In the genomic region with DNA sequence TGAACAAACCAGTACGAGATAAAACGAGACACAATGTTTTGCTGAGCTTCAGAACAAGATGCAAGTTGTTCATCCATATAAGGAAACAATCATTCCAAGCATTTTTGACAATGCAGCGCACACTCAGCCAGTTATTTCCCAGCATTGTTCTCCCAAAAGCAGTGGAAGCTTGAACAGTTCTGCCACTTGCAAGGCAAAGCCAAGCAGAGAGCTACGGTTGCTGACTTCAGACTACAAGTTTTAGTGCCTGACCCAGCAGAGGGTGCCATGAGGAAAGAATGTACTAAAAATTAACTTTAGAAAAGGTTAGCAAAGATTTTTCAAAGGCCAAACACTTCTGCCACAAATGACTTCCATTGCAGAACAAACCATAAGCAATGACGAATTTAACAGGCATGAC, we compare ENCODE assay signal across 21 cellular contexts.
A peak's percentile ranks its signal among the peaks of the same experiment; 100 is the strongest.
DNase-seq lines count a peak whose midpoint lies in the region; FAIRE-seq and TF ChIP-seq lines count a peak whose summit lies in the region.
"Had no signal": no experiment of that assay in that cellular context is flagged by ENCODE, and none has a peak within 500 bp of the region (broad histone marks: within the 10 kb centered on the region; RNA-seq: fewer than 3 reads in every experiment).

No MANE protein-coding gene starts in this region.

- H3K36me3 ChIP-seq in astrocyte (ENCODE audit: insufficient read depth, low read length) (no peaks in the 10 kb centered on the region), mesenchymal stem cell (ENCODE audit: control insufficient read depth in 1 of 2, insufficient read depth in 2 of 2, low read depth in 1 of 2, low read length in 2 of 2) (peaks cover 9 to 73% of the 10 kb centered on the region in 2 experiments)
- no peaks in the 10 kb centered on the region for H3K36me3 ChIP-seq in CD8-positive, alpha-beta memory T cell (ENCODE audit: insufficient read depth, low read length)

- CTCF ChIA-PET in CD8-positive, alpha-beta memory T cell (lab: Charles Lee), result no interaction called here

- no peak for FAIRE-seq in astrocyte (lab: Jason Lieb, UNC)

- no peak overlapping the region for H2BK15ac ChIP-seq in mesenchymal stem cell (ENCODE audit: low read depth, poor library complexity, severe bottlenecking)

- no peak overlapping the region for H2BK12ac ChIP-seq in mesenchymal stem cell (ENCODE audit: low read length in 2 of 2)

- H3K4me2 ChIP-seq in astrocyte (ENCODE audit: low read length) (no peak overlapping the region), mesenchymal stem cell (ENCODE audit: low read length, poor library complexity, severe bottlenecking) (no peak overlapping the region)

- no peaks in the 10 kb centered on the region for H3K79me1 ChIP-seq in mesenchymal stem cell (replicated peaks; ENCODE audit: low read length, poor library complexity, severe bottlenecking)

- peak; percentile 24 for DNase-seq in astrocyte (ENCODE audit: low read depth)
- DNase-seq in fibroblast of pulmonary artery (ENCODE audit: low read depth), result peak; percentile 65
- no peak for DNase-seq in mesenchymal stem cell
- DNase-seq in mesenteric fat pad (ENCODE audit: low spot score), result no peak
- no peak for DNase-seq in NOMO-1 treated with dmso at 0.1 percent for 144 hours (lab: John Stamatoyannopoulos, UW; ENCODE audit: unreplicated experiment)
- no peak for DNase-seq in CD8-positive, alpha-beta memory T cell
- DNase-seq: activated CD4-positive, alpha-beta T cell treated with anti-CD3 and anti-CD28 coated beads, Interleukin-2, amount 10 ng/mL, durations not matched to agents 7 days and 5 days; activated CD8-positive, alpha-beta memory T cell treated with anti-CD3 and anti-CD28 coated beads, Interleukin-2, amount 50 U/mL, for 4 hours; activated gamma-delta T cell; CD4-positive, alpha-beta memory T cell; left colon; NCI-H1417; NCI-H2171; NCI-H526 treated with DMSO at 0.1 percent for 48 hours; occipital lobe; SHP77; stimulated activated CD4-positive, alpha-beta T cell treated with anti-CD3 and anti-CD28 coated beads, Interleukin-2, amount 100 ng/mL, for 24 hours had no signal

- no peak overlapping the region for H4K8ac ChIP-seq in mesenchymal stem cell (ENCODE audit: low read length)

- no peak overlapping the region for H2AK5ac ChIP-seq in mesenchymal stem cell (ENCODE audit: low read length, severe bottlenecking)

- H3K4me1 Mint-ChIP-seq in astrocyte (ENCODE audit: low read depth, unreplicated experiment), result peaks cover 11% of the 10 kb centered on the region
- no peaks in the 10 kb centered on the region for H3K4me1 Mint-ChIP-seq in CD8-positive, alpha-beta memory T cell
- H3K4me1 Mint-ChIP-seq: activated CD4-positive, alpha-beta T cell treated with anti-CD3 and anti-CD28 coated beads, Interleukin-2, amount 10 ng/mL, durations not matched to agents 7 days and 5 days; CD4-positive, alpha-beta memory T cell; central memory CD8-positive, alpha-beta T cell had no signal

- H3K14ac ChIP-seq in mesenchymal stem cell (ENCODE audit: low read length in 2 of 2), result no peak overlapping the region

- no peaks in the 10 kb centered on the region for H3K79me2 ChIP-seq in astrocyte (ENCODE audit: insufficient read depth, low read length)

- no peaks in the 10 kb centered on the region for H3K27me3 Mint-ChIP-seq in astrocyte (ENCODE audit: low read depth, unreplicated experiment)
- H3K27me3 Mint-ChIP-seq in CD8-positive, alpha-beta memory T cell, result no peaks in the 10 kb centered on the region
- H3K27me3 Mint-ChIP-seq: activated CD4-positive, alpha-beta T cell treated with anti-CD3 and anti-CD28 coated beads, Interleukin-2, amount 10 ng/mL, durations not matched to agents 7 days and 5 days; CD4-positive, alpha-beta memory T cell; central memory CD8-positive, alpha-beta T cell; stimulated activated naive CD8-positive, alpha-beta T cell treated with anti-CD3 and anti-CD28 coated beads, Interleukin-15, Interleukin-2, amounts not matched to agents 100 ng/mL and 50 ng/mL, for 24 hours had no signal

- TF ChIP-seq CTCF in astrocyte (IDR thresholded peaks at IDR 0.05; ENCODE audit: insufficient read depth, low read depth, low read length) (no peak), fibroblast of pulmonary artery (IDR thresholded peaks at IDR 0.05; ENCODE audit: low read length, missing control alignments) (no peak)

- no peak overlapping the region for H3K4ac ChIP-seq in mesenchymal stem cell (ENCODE audit: low read depth in 1 of 2, low read length in 2 of 2)

- no peak overlapping the region for H3K23ac ChIP-seq in mesenchymal stem cell (ENCODE audit: low read length in 2 of 2)

- 91% methylated on average over 5 of the region's 5 CpGs for WGBS in mesenchymal stem cell

- H3K4me3 ChIP-seq in astrocyte (ENCODE audit: insufficient read depth, low read depth, low read length), result no peak overlapping the region
- no peak overlapping the region for H3K4me3 ChIP-seq in fibroblast of pulmonary artery (replicated peaks; ENCODE audit: low read depth, low read length)
- no peak overlapping the region for H3K4me3 ChIP-seq in mesenchymal stem cell (ENCODE audit: insufficient read depth in 1 of 2, low read depth in 1 of 2, low read length in 2 of 2)
- H3K4me3 ChIP-seq in CD8-positive, alpha-beta memory T cell (ENCODE audit: low read length), result no peak overlapping the region
- H3K4me3 ChIP-seq: HAP-1 had no signal

- H3K18ac ChIP-seq in mesenchymal stem cell (ENCODE audit: low read depth in 1 of 2, low read length in 2 of 2), result no peak overlapping the region

- no peaks in the 10 kb centered on the region for H3K4me1 ChIP-seq in astrocyte (ENCODE audit: insufficient read depth, low read length)
- H3K4me1 ChIP-seq in mesenchymal stem cell (ENCODE audit: control insufficient read depth, insufficient read depth, low read depth, low read length), result no peaks in the 10 kb centered on the region
- H3K4me1 ChIP-seq in CD8-positive, alpha-beta memory T cell (ENCODE audit: insufficient read depth, low read length), result no peaks in the 10 kb centered on the region

- H2BK120ac ChIP-seq in mesenchymal stem cell (ENCODE audit: low read depth, low read length), result no peak overlapping the region

- H3K27ac ChIP-seq in astrocyte (ENCODE audit: low read depth, low read length) (no peak overlapping the region), mesenchymal stem cell (ENCODE audit: low read length, poor library complexity, severe bottlenecking) (peak overlapping the region; percentile 13), temporal lobe (ENCODE audit: low read depth, low read length) (peak overlapping the region; percentile 17)
- H3K27ac ChIP-seq in CD8-positive, alpha-beta memory T cell (ENCODE audit: low read depth, low read length), result no peak overlapping the region

- H2BK5ac ChIP-seq in mesenchymal stem cell (ENCODE audit: low read depth, low read length, poor library complexity, severe bottlenecking), result no peak overlapping the region

- POLR2A ChIA-PET in CD8-positive, alpha-beta memory T cell (lab: Charles Lee), result no interaction called here

- H3K36me3 Mint-ChIP-seq in astrocyte (ENCODE audit: low read depth, unreplicated experiment), result peaks cover 2% of the 10 kb centered on the region
- H3K36me3 Mint-ChIP-seq in CD8-positive, alpha-beta memory T cell, result peaks cover 15 to 54% (median 17%) of the 10 kb centered on the region in 3 donors

- H3K9me3 ChIP-seq in astrocyte (ENCODE audit: insufficient read depth, low read depth, low read length) (no peaks in the 10 kb centered on the region), mesenchymal stem cell (ENCODE audit: control insufficient read depth, low read length) (no peaks in the 10 kb centered on the region)
- H3K9me3 ChIP-seq in CD8-positive, alpha-beta memory T cell (ENCODE audit: low read length), result no peaks in the 10 kb centered on the region
- H3K9me3 ChIP-seq: HAP-1 had no signal

- H3K9ac ChIP-seq in astrocyte (ENCODE audit: low read length) (no peak overlapping the region), mesenchymal stem cell (ENCODE audit: low read length) (no peak overlapping the region)

- H2AFZ ChIP-seq in astrocyte (ENCODE audit: low read depth, low read length), result no peak overlapping the region
- H2AFZ ChIP-seq in mesenchymal stem cell (ENCODE audit: low read depth, low read length), result no peak overlapping the region

- H3K27me3 ChIP-seq in astrocyte (ENCODE audit: insufficient read depth, low read length) (no peaks in the 10 kb centered on the region), mesenchymal stem cell (ENCODE audit: control insufficient read depth in 1 of 2, insufficient read depth in 1 of 2, low read length in 2 of 2) (no peaks in the 10 kb centered on the region)
- H3K27me3 ChIP-seq in CD8-positive, alpha-beta memory T cell (ENCODE audit: insufficient read depth, low read length, poor library complexity, severe bottlenecking), result no peaks in the 10 kb centered on the region

- no peak overlapping the region for H3K4me3 Mint-ChIP-seq in astrocyte (ENCODE audit: unreplicated experiment)
- H3K4me3 Mint-ChIP-seq in CD8-positive, alpha-beta memory T cell, result no peak overlapping the region
- H3K4me3 Mint-ChIP-seq: activated CD4-positive, alpha-beta T cell treated with anti-CD3 and anti-CD28 coated beads, Interleukin-2, amount 10 ng/mL, durations not matched to agents 7 days and 5 days; CD4-positive, alpha-beta memory T cell; central memory CD8-positive, alpha-beta T cell; stimulated activated naive CD8-positive, alpha-beta T cell treated with anti-CD3 and anti-CD28 coated beads, Interleukin-15, Interleukin-2, amounts not matched to agents 100 ng/mL and 50 ng/mL, for 24 hours had no signal

- no peak overlapping the region for H4K91ac ChIP-seq in mesenchymal stem cell (ENCODE audit: low read length)

- peak overlapping the region; percentile 59 for H3K27ac Mint-ChIP-seq in astrocyte (ENCODE audit: unreplicated experiment)
- H3K27ac Mint-ChIP-seq in CD8-positive, alpha-beta memory T cell, result no peak overlapping the region
- H3K27ac Mint-ChIP-seq: activated CD4-positive, alpha-beta T cell treated with anti-CD3 and anti-CD28 coated beads, Interleukin-2, amount 10 ng/mL, durations not matched to agents 7 days and 5 days; CD4-positive, alpha-beta memory T cell; stimulated activated naive CD8-positive, alpha-beta T cell treated with anti-CD3 and anti-CD28 coated beads, Interleukin-15, Interleukin-2, amounts not matched to agents 100 ng/mL and 50 ng/mL, for 24 hours had no signal

- no peaks in the 10 kb centered on the region for H4K20me1 ChIP-seq in astrocyte (ENCODE audit: insufficient read depth, low read length)

- no peaks in the 10 kb centered on the region for H3K9me3 Mint-ChIP-seq in astrocyte (ENCODE audit: unreplicated experiment)
- no peaks in the 10 kb centered on the region for H3K9me3 Mint-ChIP-seq in CD8-positive, alpha-beta memory T cell
- H3K9me3 Mint-ChIP-seq: activated CD4-positive, alpha-beta T cell treated with anti-CD3 and anti-CD28 coated beads, Interleukin-2, amount 10 ng/mL, durations not matched to agents 7 days and 5 days; CD4-positive, alpha-beta memory T cell; central memory CD8-positive, alpha-beta T cell; stimulated activated naive CD8-positive, alpha-beta T cell treated with anti-CD3 and anti-CD28 coated beads, Interleukin-15, Interleukin-2, amounts not matched to agents 100 ng/mL and 50 ng/mL, for 24 hours had no signal

Comparison
In these comparisons a context has a peak if more than half of its experiments do, and no peak if none do; other contexts are left out.
1. DNase-seq: peak in astrocyte (single experiment) and fibroblast of pulmonary artery (single experiment); none in mesenchymal stem cell (single experiment), mesenteric fat pad (single experiment), NOMO-1 treated with dmso at 0.1 percent for 144 hours (single experiment) and CD8-positive, alpha-beta memory T cell (0 of 5).
2. H3K27ac ChIP-seq: peak in mesenchymal stem cell (single experiment) and temporal lobe (single experiment); none in astrocyte (single experiment) and CD8-positive, alpha-beta memory T cell (single experiment).